Comparison of ENCODE assay signal across 8 cellular contexts in genomic region chrX:115560978-115561604, GRCh38. TPM values are rescaled to one million over a fixed set of nuclear protein-coding genes. Genes with fewer than 3 reads are reported as not detected.
A peak's percentile ranks its signal among the peaks of the same experiment; 100 is the strongest.
DNase-seq lines count a peak whose midpoint lies in the region; ATAC-seq and TF ChIP-seq lines count a peak whose summit lies in the region.

TSS of gene PLS3 (plus strand) at chrX:115561174. CDS start at chrX:115610251, 49,077 bp downstream.

- peak; percentile 67 for DNase-seq in DMS79 treated with DMSO at 0.1 percent for 48 hours (lab: John Stamatoyannopoulos, UW)
- DNase-seq in GM23338 (ENCODE audit: low spot score): peak; percentile 87
- peak; percentile 82 for DNase-seq in NCI-H146 (lab: John Stamatoyannopoulos, UW)
- DNase-seq in glomerular endothelial cell (ENCODE audit: extremely low read depth, low read depth, low spot score): no peak
- DNase-seq in NCI-H2171 treated with DMSO at 0.1 percent for 48 hours (lab: John Stamatoyannopoulos, UW): no peak

- H3K4me2 ChIP-seq in GM23338 (peak within 1 kb of the TSS; percentile 89), neural cell (ENCODE audit: low read length) (peak within 1 kb of the TSS; percentile 44)

- peaks cover 6% of the 10 kb centered on the region; the same call in 1 of the 2 replicates for H4K20me1 ChIP-seq in GM23338 (replicated peaks; ENCODE audit: insufficient read depth)
- no peaks in the 10 kb centered on the region for H4K20me1 ChIP-seq in neural cell (ENCODE audit: insufficient read depth)

- TF ChIP-seq RAD21 in neural cell (conservative IDR thresholded peaks at IDR 0.05): no peak

- H3K4me1 Mint-ChIP-seq in GM23338: peaks cover 11% of the 10 kb centered on the region
- peaks cover 3% of the 10 kb centered on the region for H3K4me1 Mint-ChIP-seq in activated naive CD8-positive, alpha-beta T cell (ENCODE audit: low read depth)

- H3K27ac Mint-ChIP-seq in GM23338: peak within 1 kb of the TSS; percentile 85
- no peak within 1 kb of the TSS for H3K27ac Mint-ChIP-seq in activated naive CD8-positive, alpha-beta T cell

- H3K4me1 ChIP-seq in GM23338 (ENCODE audit: insufficient read depth): peaks cover 16% of the 10 kb centered on the region; the same call in 1 of the 2 replicates

- ATAC-seq in GM23338 (peak; percentile 91), GM21367 (IDR thresholded peaks at IDR 0.05; ENCODE audit: unreplicated experiment) (no peak)

- no peaks in the 10 kb centered on the region for H3K9me3 Mint-ChIP-seq in GM23338
- H3K9me3 Mint-ChIP-seq in activated naive CD8-positive, alpha-beta T cell (ENCODE audit: low read depth): no peaks in the 10 kb centered on the region

- H3K27me3 Mint-ChIP-seq in GM23338 (ENCODE audit: insufficient read depth, low read depth, poor library complexity): peaks cover 7% of the 10 kb centered on the region
- H3K27me3 Mint-ChIP-seq in activated naive CD8-positive, alpha-beta T cell: peaks cover 3% of the 10 kb centered on the region

- peak within 1 kb of the TSS; percentile 9 for H3K9ac ChIP-seq in neural cell (ENCODE audit: low read length)

- no peaks in the 10 kb centered on the region for H3K27me3 ChIP-seq in GM23338 (ENCODE audit: insufficient read depth)
- peaks cover 19% of the 10 kb centered on the region for H3K27me3 ChIP-seq in neural cell (ENCODE audit: insufficient read depth, low read depth, low read length)

- H3K9me3 ChIP-seq in neural cell (ENCODE audit: low read length): no peaks in the 10 kb centered on the region

- no peak within 1 kb of the TSS for H2AFZ ChIP-seq in GM23338
- H2AFZ ChIP-seq in neural cell (ENCODE audit: low read depth, low read length): no peak within 1 kb of the TSS

- H3K27ac ChIP-seq in GM23338 (ENCODE audit: low read depth) (peak within 1 kb of the TSS; percentile 86), neural cell (ENCODE audit: low read length) (no peak within 1 kb of the TSS)

- peak within 1 kb of the TSS; percentile 90 for H3K4me3 Mint-ChIP-seq in GM23338
- H3K4me3 Mint-ChIP-seq in activated naive CD8-positive, alpha-beta T cell: peak within 1 kb of the TSS; percentile 67

- H3K79me2 ChIP-seq in GM23338 (replicated peaks; ENCODE audit: insufficient read depth) (peaks cover 49% of the 10 kb centered on the region), neural cell (replicated peaks; ENCODE audit: insufficient read depth, low read length) (no peaks in the 10 kb centered on the region)

- peak within 1 kb of the TSS; percentile 78 for H3K4me3 ChIP-seq in GM23338
- peak within 1 kb of the TSS; percentile 68 for H3K4me3 ChIP-seq in neural cell (ENCODE audit: low read length)

- no peaks in the 10 kb centered on the region for H3K36me3 ChIP-seq in GM23338 (ENCODE audit: insufficient read depth)
- no peaks in the 10 kb centered on the region for H3K36me3 ChIP-seq in neural cell (ENCODE audit: insufficient read depth, low read length)

- H3F3A ChIP-seq in GM23338 (replicated peaks; ENCODE audit: low read depth) (no peaks in the 10 kb centered on the region), neural cell (ENCODE audit: insufficient read depth, low read length, poor library complexity, severe bottlenecking) (no peaks in the 10 kb centered on the region)

- TF ChIP-seq CTCF in GM23338 (conservative IDR thresholded peaks at IDR 0.05; ENCODE audit: low read depth in 2 of 2): no peak
- no peak for TF ChIP-seq CTCF in neural cell (IDR thresholded peaks at IDR 0.05; ENCODE audit: poor library complexity, severe bottlenecking)

- H3K9me2 ChIP-seq in GM23338 (ENCODE audit: insufficient read depth) (no peaks in the 10 kb centered on the region), neural cell (ENCODE audit: insufficient read depth, low read length) (no peaks in the 10 kb centered on the region)

- no peaks in the 10 kb centered on the region for H3K36me3 Mint-ChIP-seq in GM23338 (ENCODE audit: low read depth)
- no peaks in the 10 kb centered on the region for H3K36me3 Mint-ChIP-seq in activated naive CD8-positive, alpha-beta T cell

- no peak for TF ChIP-seq EP300 in neural cell (conservative IDR thresholded peaks at IDR 0.05; ENCODE audit: poor library complexity, severe bottlenecking)

TF ChIP-seq in GM23338, 12 proteins besides CTCF, POLR2A, EP300 and RAD21 (continues in another document):
- TF ChIP-seq ZNF331 (CRISPR knock-in tag; IDR thresholded peaks at IDR 0.05; ENCODE audit: low read depth): no peak
- no peak for TF ChIP-seq ZNF114 (CRISPR knock-in tag; IDR thresholded peaks at IDR 0.05)
- no peak for TF ChIP-seq EZH2phosphoT487 (IDR thresholded peaks at IDR 0.05; ENCODE audit: unreplicated experiment)
- no peak for TF ChIP-seq ETS1 (IDR thresholded peaks at IDR 0.05)
- no peak for TF ChIP-seq NANOG (IDR thresholded peaks at IDR 0.05; ENCODE audit: borderline replicate concordance)
- peak; percentile 46 for TF ChIP-seq CREB1 (CRISPR knock-in tag; IDR thresholded peaks at IDR 0.05; ENCODE audit: low read depth)
- no peak for TF ChIP-seq JUNB (IDR thresholded peaks at IDR 0.05; ENCODE audit: unreplicated experiment)
- peak; percentile 75 for TF ChIP-seq POLR2AphosphoS5 (IDR thresholded peaks at IDR 0.05; ENCODE audit: low read depth)

TF ChIP-seq in neural cell, 6 proteins besides CTCF, POLR2A, EP300 and RAD21:
- TF ChIP-seq POLR2AphosphoS5 (IDR thresholded peaks at IDR 0.05) (no peak), SMC3 (conservative IDR thresholded peaks at IDR 0.05; ENCODE audit: poor library complexity) (no peak), MXI1 (conservative IDR thresholded peaks at IDR 0.05; ENCODE audit: poor library complexity, severe bottlenecking) (no peak)

RNA-seq across cellular contexts. Expression of gene PLS3, which starts in this region (rescaled TPM):
- total RNA-seq in GM23338 (2014; rRNA removed; shearing (Covaris generic)): 128 and 131 TPM in 2 replicates
- polyA plus RNA-seq in GM23338 (2016; fragmentation: Nextera tagmentation; extraction: Ambion mirVana): 72.6 and 81.6 TPM in 2 replicates
- 268 and 293 TPM in 2 replicates for total RNA-seq in glomerular endothelial cell
- 3.8 and 8.0 TPM in 2 replicates for polyA plus RNA-seq in neural cell
- 2.5 and 2.9 TPM in 2 replicates for polyA minus RNA-seq in neural cell

Comparison
In these comparisons a context has a peak if more than half of its experiments do, and no peak if none do; other contexts are left out.
1. DNase-seq: peak in DMS79 treated with DMSO at 0.1 percent for 48 hours (single experiment), GM23338 (single experiment) and NCI-H146 (single experiment); none in glomerular endothelial cell (single experiment) and NCI-H2171 treated with DMSO at 0.1 percent for 48 hours (single experiment).